Comparison of ENCODE assay signal across 20 cellular contexts in genomic region chr4:83604315-83604714, GRCh38.
"Had no signal": no experiment of that assay in that cellular context is flagged by ENCODE, and none has a peak within 500 bp of the region (broad histone marks: within the 10 kb centered on the region; RNA-seq: fewer than 3 reads in every experiment).

No MANE protein-coding gene starts in this region.

- H3K9ac ChIP-seq: parathyroid adenoma had no signal

- H3K4me1 ChIP-seq: left lung had no signal

- ATAC-seq: activated CD8-positive, alpha-beta T cell treated with anti-CD3 and anti-CD28 coated beads for 36 hours; body of pancreas; left lung; stimulated activated naive B cell treated with anti-CD40 and anti-IgM and Interleukin-4, amounts not matched to agents 10 μg/mL and 1 μg/mL and 100 μg/mL, for 72 hours had no signal

- H3K27ac ChIP-seq: body of pancreas, epithelial cell of prostate, parathyroid adenoma, thoracic aorta had no signal

- FAIRE-seq: colon had no signal

- H3K36me3 ChIP-seq: thoracic aorta had no signal

- H3K4me3 ChIP-seq: body of pancreas, left lung, mucosa of descending colon, thoracic aorta had no signal

- H3K9me3 ChIP-seq: body of pancreas, mucosa of descending colon, thoracic aorta had no signal

- DNase-seq: activated CD4-positive, alpha-beta T cell treated with anti-CD3 and anti-CD28 coated beads, Interleukin-2, amount 10 ng/mL, durations not matched to agents 24 days and 14 days; activated CD4-positive, CD25-positive, alpha-beta regulatory T cell; activated CD8-positive, alpha-beta T cell treated with anti-CD3 and anti-CD28 coated beads for 36 hours; activated naive CD4-positive, alpha-beta T cell treated with Interleukin-2 at 50 U/mL for 16 hours; activated T-cell treated with anti-CD3 and anti-CD28 coated beads, Interleukin-2, amount 50 U/mL, for 24 hours; body of pancreas; caudate nucleus; endodermal cell; foreskin fibroblast; glutamatergic neuron; islet precursor cell; left lung; mucosa of descending colon; naive B cell; retina; stimulated activated naive B cell treated with anti-CD40 and anti-IgM and Interleukin-4, amounts not matched to agents 10 μg/mL and 1 μg/mL and 100 μg/mL, for 72 hours had no signal
